17 cellular contexts compared by ENCODE assay signal in genomic region chr12:65500121-65500846, GRCh38.
DNase-seq lines count a peak whose midpoint lies in the region; ATAC-seq, FAIRE-seq and TF ChIP-seq lines count a peak whose summit lies in the region.
"Had no signal": no experiment of that assay in that cellular context is flagged by ENCODE, and none has a peak within 500 bp of the region (broad histone marks: within the 10 kb centered on the region; RNA-seq: fewer than 3 reads in every experiment).

No MANE protein-coding gene starts in this region.

- H3K9me3 ChIP-seq in endothelial cell of umbilical vein (replicated peaks; ENCODE audit: control insufficient read depth, insufficient read depth, low read length) (no peaks in the 10 kb centered on the region), neural progenitor cell (ENCODE audit: low read depth) (no peaks in the 10 kb centered on the region)
- H3K9me3 ChIP-seq: BLaER1, heart left ventricle had no signal

- peaks cover 7% of the 10 kb centered on the region; the same call in 1 of the 2 replicates for H3K9me2 ChIP-seq in GM23338 (ENCODE audit: insufficient read depth)

- H2AFZ ChIP-seq in GM23338: 0 out of 2 replicates have a peak overlapping the region, but pooled peaks have one; percentile 18
- no peak overlapping the region for H2AFZ ChIP-seq in endothelial cell of umbilical vein (ENCODE audit: low read depth, low read length)
- H2AFZ ChIP-seq in neural progenitor cell (replicated peaks): no peak overlapping the region

- H3K4me3 Mint-ChIP-seq in GM23338 (no peak overlapping the region), neural progenitor cell (no peak overlapping the region)
- H3K4me3 Mint-ChIP-seq: T-helper 2 cell treated with Interferon-gamma antibody and Interleukin-4, amounts not matched to agents 5 μg/mL and 100 μg/mL, for 36 hours had no signal

- H4K20me1 ChIP-seq in GM23338 (replicated peaks; ENCODE audit: insufficient read depth) (no peaks in the 10 kb centered on the region), endothelial cell of umbilical vein (replicated peaks; ENCODE audit: control insufficient read depth, extremely low read depth, insufficient read depth, low read length) (no peaks in the 10 kb centered on the region), neural progenitor cell (ENCODE audit: low read depth) (no peaks in the 10 kb centered on the region)
- H4K20me1 ChIP-seq: BLaER1 had no signal

- H3K4me3 ChIP-seq in GM23338 (no peak overlapping the region), endothelial cell of umbilical vein (replicated peaks in 1 of 3; ENCODE audit: insufficient read depth in 1 of 3, low read depth in 1 of 3, low read length in 3 of 3) (no peak overlapping the region), neural progenitor cell (no peak overlapping the region)
- H3K4me3 ChIP-seq: BLaER1, heart left ventricle had no signal

- TF ChIP-seq CTCF in GM23338 (conservative IDR thresholded peaks at IDR 0.05; ENCODE audit: low read depth in 2 of 2) (no peak), endothelial cell of umbilical vein (IDR thresholded peaks at IDR 0.05; ENCODE audit: extremely low read depth in 1 of 2, insufficient read depth in 1 of 2, low read depth in 1 of 2, low read length in 2 of 2) (no peak), neural progenitor cell (IDR thresholded peaks at IDR 0.05) (no peak), RWPE1 (conservative IDR thresholded peaks at IDR 0.05; ENCODE audit: low read depth) (no peak)

- H3K4me1 ChIP-seq in GM23338 (ENCODE audit: insufficient read depth) (no peaks in the 10 kb centered on the region), endothelial cell of umbilical vein (ENCODE audit: control insufficient read depth, extremely low read depth, insufficient read depth, low read length) (peaks cover 11% of the 10 kb centered on the region), neural progenitor cell (no peaks in the 10 kb centered on the region)

- ATAC-seq in GM23338: no peak
- ATAC-seq in GM21576 (IDR thresholded peaks at IDR 0.05; ENCODE audit: unreplicated experiment): no peak
- ATAC-seq: left colon had no signal

- H3K9me3 Mint-ChIP-seq in GM23338: no peaks in the 10 kb centered on the region
- no peaks in the 10 kb centered on the region for H3K9me3 Mint-ChIP-seq in neural progenitor cell
- H3K9me3 Mint-ChIP-seq: brain; T-helper 2 cell treated with Interferon-gamma antibody and Interleukin-4, amounts not matched to agents 5 μg/mL and 100 μg/mL, for 36 hours had no signal

- CTCF ChIA-PET in endothelial cell of umbilical vein (lab: Charles Lee): no interaction called here
- CTCF ChIA-PET in RWPE1 (lab: Yijun Ruan, JAX): no interaction called here

- dilution Hi-C loops in endothelial cell of umbilical vein (cut with MboI; ENCODE audit: extremely low pct_ligation_motif_present, low sequenced_read_pairs): no loop called here

- H3K27me3 Mint-ChIP-seq in GM23338 (ENCODE audit: insufficient read depth, low read depth, poor library complexity) (peaks cover 2% of the 10 kb centered on the region), neural progenitor cell (ENCODE audit: insufficient read depth, low read depth) (peaks cover 10% of the 10 kb centered on the region)

- no TSS peak for BruUV-seq in endothelial cell of umbilical vein (replicated peaks; lab: Mats Ljungman, UMichigan)

- H3K36me3 ChIP-seq in GM23338 (ENCODE audit: insufficient read depth): no peaks in the 10 kb centered on the region
- no peaks in the 10 kb centered on the region for H3K36me3 ChIP-seq in endothelial cell of umbilical vein (ENCODE audit: control insufficient read depth in 2 of 2, extremely low read depth in 1 of 2, insufficient read depth in 2 of 2, low read length in 2 of 2)
- no peaks in the 10 kb centered on the region for H3K36me3 ChIP-seq in neural progenitor cell
- H3K36me3 ChIP-seq: BLaER1, heart left ventricle had no signal

- POLR2A ChIA-PET in endothelial cell of umbilical vein (lab: Charles Lee) (no interaction called here), RWPE1 (lab: Yijun Ruan, JAX; ENCODE audit: low non-redundant PET) (no interaction called here)

- FAIRE-seq in RCC 7860 (lab: Jason Lieb, UNC) (peak; percentile 59), endothelial cell of umbilical vein (lab: Jason Lieb, UNC) (peak; percentile 68)

- H3K27ac ChIP-seq in GM23338 (ENCODE audit: low read depth) (no peak overlapping the region), endothelial cell of umbilical vein (ENCODE audit: insufficient read depth, low read depth, low read length) (no peak overlapping the region), neural progenitor cell (no peak overlapping the region), RWPE1 (no peak overlapping the region)
- H3K27ac ChIP-seq: BLaER1 had no signal

- H3K27ac Mint-ChIP-seq in GM23338: no peak overlapping the region
- peak overlapping the region; percentile 5 for H3K27ac Mint-ChIP-seq in neural progenitor cell
- H3K27ac Mint-ChIP-seq: T-helper 2 cell treated with Interferon-gamma antibody and Interleukin-4, amounts not matched to agents 5 μg/mL and 100 μg/mL, for 36 hours had no signal

- H3K4me1 Mint-ChIP-seq in GM23338 (peaks cover 2% of the 10 kb centered on the region; the same call in 1 of the 3 replicates), neural progenitor cell (peaks cover 47% of the 10 kb centered on the region)

- no peaks in the 10 kb centered on the region for H3K9me1 ChIP-seq in endothelial cell of umbilical vein (replicated peaks; ENCODE audit: control insufficient read depth, extremely low read depth, insufficient read depth, low read length)

- TF ChIP-seq POLR2A in endothelial cell of umbilical vein (IDR thresholded peaks at IDR 0.05; ENCODE audit: low read depth, low read length): no peak

- H3K4me2 ChIP-seq in GM23338: no peak overlapping the region
- H3K4me2 ChIP-seq in endothelial cell of umbilical vein (ENCODE audit: insufficient read depth, low read length): no peak overlapping the region
- no peak overlapping the region for H3K4me2 ChIP-seq in neural progenitor cell
- H3K4me2 ChIP-seq: BLaER1 had no signal

- H3K9ac ChIP-seq in endothelial cell of umbilical vein (replicated peaks; ENCODE audit: extremely low read depth, insufficient read depth, low read length): no peak overlapping the region
- H3K9ac ChIP-seq in neural progenitor cell: no peak overlapping the region
- H3K9ac ChIP-seq: BLaER1 had no signal

- intact Hi-C loops in endothelial cell of umbilical vein (cut with micrococcal nuclease): no loop called here

- no peaks in the 10 kb centered on the region for H3K79me2 ChIP-seq in GM23338 (replicated peaks; ENCODE audit: insufficient read depth)
- no peaks in the 10 kb centered on the region for H3K79me2 ChIP-seq in endothelial cell of umbilical vein (ENCODE audit: control insufficient read depth, insufficient read depth, low read length)
- H3K79me2 ChIP-seq in neural progenitor cell (ENCODE audit: low read depth): no peaks in the 10 kb centered on the region

- no peaks in the 10 kb centered on the region for H3K36me3 Mint-ChIP-seq in GM23338 (ENCODE audit: low read depth)
- H3K36me3 Mint-ChIP-seq in neural progenitor cell: peaks cover 2% of the 10 kb centered on the region
- H3K36me3 Mint-ChIP-seq: brain had no signal

- no peak for DNase-seq in GM23338 (ENCODE audit: low spot score)
- DNase-seq in RCC 7860 (ENCODE audit: low spot score): peak; percentile 70
- DNase-seq in endothelial cell of umbilical vein (ENCODE audit: low read depth, low spot score): peak; percentile 42
- DNase-seq in neural progenitor cell (ENCODE audit: low spot score): no peak
- DNase-seq in NCI-H2029 treated with DMSO at 0.1 percent for 48 hours (lab: John Stamatoyannopoulos, UW): no peak
- no peak for DNase-seq in NCI-H510A treated with DMSO at 0.1 percent for 48 hours (lab: John Stamatoyannopoulos, UW)
- DNase-seq in RWPE1 (ENCODE audit: low spot score): no peak
- DNase-seq: activated CD4-positive, alpha-beta T cell treated with anti-CD3 and anti-CD28 coated beads, Interleukin-2, amount 50 U/mL, for 4 hours; left colon; NCI-H1436; RPMI8226; stimulated activated naive CD4-positive, alpha-beta T cell had no signal

- H3F3A ChIP-seq in GM23338 (replicated peaks; ENCODE audit: low read depth) (no peaks in the 10 kb centered on the region), neural progenitor cell (ENCODE audit: low read depth) (no peaks in the 10 kb centered on the region)

- no peaks in the 10 kb centered on the region for H3K27me3 ChIP-seq in GM23338 (ENCODE audit: insufficient read depth)
- no peaks in the 10 kb centered on the region for H3K27me3 ChIP-seq in endothelial cell of umbilical vein (ENCODE audit: control insufficient read depth in 2 of 2, insufficient read depth in 2 of 2, low read length in 2 of 2)
- peaks cover under 1% of the 10 kb centered on the region for H3K27me3 ChIP-seq in neural progenitor cell
- H3K27me3 ChIP-seq: BLaER1 had no signal

TF ChIP-seq in GM23338, 12 proteins besides CTCF, POLR2A, EP300 and RAD21 (continues in another document):
- TF ChIP-seq ETS1 (IDR thresholded peaks at IDR 0.05) (no peak), JUNB (IDR thresholded peaks at IDR 0.05; ENCODE audit: unreplicated experiment) (no peak)

TF ChIP-seq in endothelial cell of umbilical vein, 7 proteins besides CTCF, POLR2A, EP300 and RAD21:
- no peak for TF ChIP-seq MAX (IDR thresholded peaks at IDR 0.05; ENCODE audit: insufficient read depth, insufficient read length)
- TF ChIP-seq FOS (IDR thresholded peaks at IDR 0.05; ENCODE audit: borderline replicate concordance, insufficient read depth, low read length): peak; percentile 27
- no peak for TF ChIP-seq EZH2 (IDR thresholded peaks at IDR 0.05; ENCODE audit: borderline replicate concordance, low read depth, low read length, severe bottlenecking)
- no peak for TF ChIP-seq JUN (IDR thresholded peaks at IDR 0.05; ENCODE audit: borderline replicate concordance, insufficient read depth, insufficient read length, low read depth)
- peak; percentile 42 for TF ChIP-seq GATA2 (IDR thresholded peaks at IDR 0.05; ENCODE audit: insufficient read depth, insufficient read length, low read depth, low read length)

Comparison
In these comparisons a context has a peak if more than half of its experiments do, and no peak if none do; other contexts are left out.
1. DNase-seq: peak in RCC 7860 (single experiment) and endothelial cell of umbilical vein (single experiment); none in GM23338 (single experiment), neural progenitor cell (single experiment), NCI-H2029 treated with DMSO at 0.1 percent for 48 hours (single experiment), NCI-H510A treated with DMSO at 0.1 percent for 48 hours (single experiment) and RWPE1 (single experiment).